ENCODE assay signal across 8 cellular contexts in genomic region chr6:24403501-24403824, GRCh38. TPM values are rescaled to one million over a fixed set of nuclear protein-coding genes. Genes with fewer than 3 reads are reported as not detected.
A peak's percentile ranks its signal among the peaks of the same experiment; 100 is the strongest.
DNase-seq lines count a peak whose midpoint lies in the region; ATAC-seq and TF ChIP-seq lines count a peak whose summit lies in the region.

No MANE protein-coding gene starts in this region.

- H3K4me3 ChIP-seq in Loucy (ENCODE audit: low read length, poor library complexity, severe bottlenecking) = peak overlapping the region; percentile 87
- peak overlapping the region; percentile 49 to 100 (median 93) for H3K4me3 ChIP-seq in dorsolateral prefrontal cortex

- H3K79me2 ChIP-seq in Loucy (ENCODE audit: insufficient read depth, low read length) = peaks cover 37% of the 10 kb centered on the region

- peaks cover 0 to 3% (median 0%) of the 10 kb centered on the region in 7 donors for H3K9me3 Mint-ChIP-seq in CD14-positive monocyte
- peaks cover 1% of the 10 kb centered on the region for H3K9me3 Mint-ChIP-seq in neural crest cell

- no peak for ATAC-seq in GM18519 (IDR thresholded peaks at IDR 0.05; ENCODE audit: low FRiP score, unreplicated experiment)

- peaks cover 10 to 28% of the 10 kb centered on the region in 2 donors for H3K36me3 Mint-ChIP-seq in CD14-positive monocyte
- H3K36me3 Mint-ChIP-seq in neural crest cell (ENCODE audit: low read depth) = peaks cover 6% of the 10 kb centered on the region

- H3K27me3 ChIP-seq in Loucy (ENCODE audit: insufficient read depth, low read length, poor library complexity, severe bottlenecking) (peaks cover 13% of the 10 kb centered on the region), dorsolateral prefrontal cortex (peaks cover 0 to 2% (median 0%) of the 10 kb centered on the region in 45 donors)

- peak overlapping the region; percentile 86 for H3K9ac ChIP-seq in Loucy (ENCODE audit: low read depth, low read length, poor library complexity, severe bottlenecking)

- H3K4me2 ChIP-seq in Loucy (ENCODE audit: low read depth, low read length, poor library complexity, severe bottlenecking) = peak overlapping the region; percentile 92

- H3K9me2 ChIP-seq in Loucy (replicated peaks; ENCODE audit: low read depth, low read length) = no peaks in the 10 kb centered on the region

- no peak overlapping the region for H2AFZ ChIP-seq in Loucy (ENCODE audit: low read length)

- intact Hi-C loops in CD14-positive monocyte (cut with micrococcal nuclease) (no loop called here), dorsolateral prefrontal cortex (cut with DNase I) (no loop called here)

- peaks cover 28% of the 10 kb centered on the region for H4K20me1 ChIP-seq in Loucy (ENCODE audit: insufficient read depth, low read length, poor library complexity, severe bottlenecking)

- peaks cover 11 to 20% (median 12%) of the 10 kb centered on the region in 3 donors for H3K27me3 Mint-ChIP-seq in CD14-positive monocyte (ENCODE audit: low read depth in 3 of 3)
- peaks cover 23% of the 10 kb centered on the region for H3K27me3 Mint-ChIP-seq in neural crest cell (ENCODE audit: low read depth)

- in situ Hi-C loops in G401 (cut with HindIII; ENCODE audit: low sequenced_read_pairs) = no loop called here

- H3K27ac ChIP-seq in dorsolateral prefrontal cortex = peak overlapping the region in 50 of 59 donors; percentile 9 to 95 (median 78)

- H3K4me1 Mint-ChIP-seq in CD14-positive monocyte = peaks cover 29% of the 10 kb centered on the region
- peaks cover 30% of the 10 kb centered on the region for H3K4me1 Mint-ChIP-seq in neural crest cell

- DNase-seq in CD14-positive monocyte (ENCODE audit: low spot score) (no peak), dorsolateral prefrontal cortex (no peak), neural crest cell (ENCODE audit: low read depth, low spot score) (no peak), COR-L47 (lab: John Stamatoyannopoulos, UW) (no peak), G401 (ENCODE audit: low spot score) (no peak), islet precursor cell (no peak)

- peak overlapping the region; percentile 98 to 99 for H3K4me3 Mint-ChIP-seq in CD14-positive monocyte
- H3K4me3 Mint-ChIP-seq in neural crest cell = peak overlapping the region; percentile 92

- TF ChIP-seq CTCF in CD14-positive monocyte (IDR thresholded peaks at IDR 0.05) (no peak), Loucy (conservative IDR thresholded peaks at IDR 0.05; ENCODE audit: low read length) (no peak), dorsolateral prefrontal cortex (IDR thresholded peaks at IDR 0.05 in 54 of 56, conservative IDR thresholded peaks at IDR 0.05 in 2 of 56; ENCODE audit: low read depth in 1 of 56, partially characterized antibody in 56 of 56) (no peak), neural crest cell (conservative IDR thresholded peaks at IDR 0.05) (no peak)

- peak overlapping the region; percentile 60 to 91 (median 83) for H3K27ac Mint-ChIP-seq in CD14-positive monocyte
- peak overlapping the region; percentile 44 for H3K27ac Mint-ChIP-seq in neural crest cell (ENCODE audit: unreplicated experiment)

- 0 out of 2 replicates have a peak, but pooled peaks cover 3% of the 10 kb centered on the region for H3K36me3 ChIP-seq in Loucy (ENCODE audit: insufficient read depth, low read length)

- peaks cover 28% of the 10 kb centered on the region for H3K4me1 ChIP-seq in Loucy (ENCODE audit: insufficient read depth, low read length, poor library complexity, severe bottlenecking)

- no peaks in the 10 kb centered on the region for H3F3A ChIP-seq in Loucy (ENCODE audit: low read depth)

- H3K9me3 ChIP-seq in Loucy (ENCODE audit: insufficient read depth, low read depth, low read length) = no peaks in the 10 kb centered on the region

RNA-seq across cellular contexts. Expression of gene MRS2, which starts 0.7 kb away (rescaled TPM):
- polyA plus RNA-seq in CD14-positive monocyte = 10 to 100 TPM; 19.3 to 21.0 TPM
- 10 to 100 TPM; 19.2 to 36.9 (median 29.7) TPM for total RNA-seq in dorsolateral prefrontal cortex
- total RNA-seq in neural crest cell = 38.4 and 39.5 TPM in 2 replicates
- total RNA-seq in G401 (2014; rRNA removed; shearing (Covaris generic)) = 23.0 and 23.1 TPM in 2 replicates

RNA-seq across cellular contexts. Expression of gene DCDC2, which starts 45.6 kb away (rescaled TPM):
- polyA plus RNA-seq in CD14-positive monocyte = not detected
- total RNA-seq in dorsolateral prefrontal cortex (10 to 100 TPM in 1 of 120 experiments, 1 to 10 TPM in 111, under 1 TPM in 8; 0.28 to 11.1 (median 2.5) TPM), neural crest cell (0.30 TPM in 1 of 2 replicates, not detected in the other)
- not detected in 2 replicates for total RNA-seq in G401 (2014; rRNA removed; shearing (Covaris generic))
